ENCODE assay signal across 1 cellular context in the genomic region with DNA sequence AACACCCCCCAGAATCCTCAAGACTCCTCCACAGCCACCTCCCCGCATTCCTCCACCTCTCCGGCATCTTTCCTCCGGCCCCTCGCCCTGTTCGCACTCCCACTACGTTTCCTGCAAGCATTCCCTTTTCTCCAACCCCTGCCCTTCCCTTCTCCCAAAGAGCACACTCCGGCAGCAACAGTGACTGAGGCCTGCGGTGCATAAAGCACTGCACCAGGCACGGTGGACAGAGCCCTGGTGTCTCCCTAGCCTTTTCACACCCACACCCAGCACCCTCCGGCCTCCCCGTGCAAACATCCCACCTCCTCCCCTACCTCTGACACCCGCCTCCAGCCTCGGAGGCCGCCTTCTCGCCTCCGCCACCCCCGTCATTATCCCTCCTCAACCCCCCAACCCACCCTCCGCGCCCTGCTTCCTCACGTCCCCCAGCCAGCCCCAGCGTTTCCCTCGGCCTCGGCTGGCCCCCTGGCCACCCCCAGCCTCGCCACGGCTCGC.
A peak's percentile ranks its signal among the peaks of the same experiment; 100 is the strongest.
TF ChIP-seq lines count a peak whose summit lies in the region.

No MANE protein-coding gene starts in this region.

TF ChIP-seq in HepG2, 621 proteins besides CTCF, POLR2A, EP300 and RAD21 (continued from another document):
- TF ChIP-seq, protein P1, sequence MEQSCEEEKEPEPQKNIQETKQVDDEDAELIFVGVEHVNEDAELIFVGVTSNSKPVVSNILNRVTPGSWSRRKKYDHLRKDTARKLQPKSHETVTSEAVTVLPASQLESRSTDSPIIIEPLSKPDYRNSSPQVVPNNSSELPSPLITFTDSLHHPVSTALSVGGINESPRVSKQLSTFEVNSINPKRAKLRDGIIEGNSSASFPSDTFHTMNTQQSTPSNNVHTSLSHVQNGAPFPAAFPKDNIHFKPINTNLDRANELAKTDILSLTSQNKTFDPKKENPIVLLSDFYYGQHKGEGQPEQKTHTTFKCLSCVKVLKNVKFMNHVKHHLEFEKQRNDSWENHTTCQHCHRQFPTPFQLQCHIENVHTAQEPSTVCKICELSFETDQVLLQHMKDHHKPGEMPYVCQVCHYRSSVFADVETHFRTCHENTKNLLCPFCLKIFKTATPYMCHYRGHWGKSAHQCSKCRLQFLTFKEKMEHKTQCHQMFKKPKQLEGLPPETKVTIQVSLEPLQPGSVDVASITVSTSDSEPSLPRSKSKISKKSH (CRISPR knock-in tag; IDR thresholded peaks at IDR 0.05; ENCODE audit: borderline replicate concordance): 0 out of 2 replicates have a peak, but pooled peaks have one; percentile 74
- TF ChIP-seq ZFAT (CRISPR knock-in tag; conservative IDR thresholded peaks at IDR 0.05) (no peak), SRY (CRISPR knock-in tag; IDR thresholded peaks at IDR 0.05) (0 out of 2 replicates have a peak, but pooled peaks have one; percentile 2), ZSCAN21 (CRISPR knock-in tag; IDR thresholded peaks at IDR 0.05; ENCODE audit: borderline replicate concordance) (0 out of 2 replicates have a peak, but pooled peaks have one; percentile 37), TCF12 (IDR thresholded peaks at IDR 0.05) (no peak), TCF12 (CRISPR knock-in tag; IDR thresholded peaks at IDR 0.05) (0 out of 2 replicates have a peak, but pooled peaks have one; percentile 5), SALL1 (CRISPR knock-in tag; IDR thresholded peaks at IDR 0.05) (peak; percentile 38; the same call in 1 of the 2 replicates), MXI1 (IDR thresholded peaks at IDR 0.05; ENCODE audit: borderline replicate concordance, low read depth, low read length) (no peak), CHCHD3 (CRISPR knock-in tag; IDR thresholded peaks at IDR 0.05) (0 out of 2 replicates have a peak, but pooled peaks have one; percentile 39)
- TF ChIP-seq, protein P2, sequence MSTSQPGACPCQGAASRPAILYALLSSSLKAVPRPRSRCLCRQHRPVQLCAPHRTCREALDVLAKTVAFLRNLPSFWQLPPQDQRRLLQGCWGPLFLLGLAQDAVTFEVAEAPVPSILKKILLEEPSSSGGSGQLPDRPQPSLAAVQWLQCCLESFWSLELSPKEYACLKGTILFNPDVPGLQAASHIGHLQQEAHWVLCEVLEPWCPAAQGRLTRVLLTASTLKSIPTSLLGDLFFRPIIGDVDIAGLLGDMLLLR (CRISPR knock-in tag; IDR thresholded peaks at IDR 0.05): peak; percentile 42; the same call in 1 of the 2 replicates
- TF ChIP-seq, protein P3, sequence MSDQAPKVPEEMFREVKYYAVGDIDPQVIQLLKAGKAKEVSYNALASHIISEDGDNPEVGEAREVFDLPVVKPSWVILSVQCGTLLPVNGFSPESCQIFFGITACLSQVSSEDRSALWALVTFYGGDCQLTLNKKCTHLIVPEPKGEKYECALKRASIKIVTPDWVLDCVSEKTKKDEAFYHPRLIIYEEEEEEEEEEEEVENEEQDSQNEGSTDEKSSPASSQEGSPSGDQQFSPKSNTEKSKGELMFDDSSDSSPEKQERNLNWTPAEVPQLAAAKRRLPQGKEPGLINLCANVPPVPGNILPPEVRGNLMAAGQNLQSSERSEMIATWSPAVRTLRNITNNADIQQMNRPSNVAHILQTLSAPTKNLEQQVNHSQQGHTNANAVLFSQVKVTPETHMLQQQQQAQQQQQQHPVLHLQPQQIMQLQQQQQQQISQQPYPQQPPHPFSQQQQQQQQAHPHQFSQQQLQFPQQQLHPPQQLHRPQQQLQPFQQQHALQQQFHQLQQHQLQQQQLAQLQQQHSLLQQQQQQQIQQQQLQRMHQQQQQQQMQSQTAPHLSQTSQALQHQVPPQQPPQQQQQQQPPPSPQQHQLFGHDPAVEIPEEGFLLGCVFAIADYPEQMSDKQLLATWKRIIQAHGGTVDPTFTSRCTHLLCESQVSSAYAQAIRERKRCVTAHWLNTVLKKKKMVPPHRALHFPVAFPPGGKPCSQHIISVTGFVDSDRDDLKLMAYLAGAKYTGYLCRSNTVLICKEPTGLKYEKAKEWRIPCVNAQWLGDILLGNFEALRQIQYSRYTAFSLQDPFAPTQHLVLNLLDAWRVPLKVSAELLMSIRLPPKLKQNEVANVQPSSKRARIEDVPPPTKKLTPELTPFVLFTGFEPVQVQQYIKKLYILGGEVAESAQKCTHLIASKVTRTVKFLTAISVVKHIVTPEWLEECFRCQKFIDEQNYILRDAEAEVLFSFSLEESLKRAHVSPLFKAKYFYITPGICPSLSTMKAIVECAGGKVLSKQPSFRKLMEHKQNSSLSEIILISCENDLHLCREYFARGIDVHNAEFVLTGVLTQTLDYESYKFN (CRISPR knock-in tag; conservative IDR thresholded peaks at IDR 0.05): no peak
- TF ChIP-seq, protein P4, sequence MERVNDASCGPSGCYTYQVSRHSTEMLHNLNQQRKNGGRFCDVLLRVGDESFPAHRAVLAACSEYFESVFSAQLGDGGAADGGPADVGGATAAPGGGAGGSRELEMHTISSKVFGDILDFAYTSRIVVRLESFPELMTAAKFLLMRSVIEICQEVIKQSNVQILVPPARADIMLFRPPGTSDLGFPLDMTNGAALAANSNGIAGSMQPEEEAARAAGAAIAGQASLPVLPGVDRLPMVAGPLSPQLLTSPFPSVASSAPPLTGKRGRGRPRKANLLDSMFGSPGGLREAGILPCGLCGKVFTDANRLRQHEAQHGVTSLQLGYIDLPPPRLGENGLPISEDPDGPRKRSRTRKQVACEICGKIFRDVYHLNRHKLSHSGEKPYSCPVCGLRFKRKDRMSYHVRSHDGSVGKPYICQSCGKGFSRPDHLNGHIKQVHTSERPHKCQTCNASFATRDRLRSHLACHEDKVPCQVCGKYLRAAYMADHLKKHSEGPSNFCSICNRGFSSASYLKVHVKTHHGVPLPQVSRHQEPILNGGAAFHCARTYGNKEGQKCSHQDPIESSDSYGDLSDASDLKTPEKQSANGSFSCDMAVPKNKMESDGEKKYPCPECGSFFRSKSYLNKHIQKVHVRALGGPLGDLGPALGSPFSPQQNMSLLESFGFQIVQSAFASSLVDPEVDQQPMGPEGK (CRISPR knock-in tag; IDR thresholded peaks at IDR 0.05): peak; percentile 63
